In genomic region chr9:129865668-129866320, GRCh38 we compare ENCODE assay signal across 19 cellular contexts. TPM values are rescaled to one million over a fixed set of nuclear protein-coding genes. Genes with fewer than 3 reads are reported as not detected.
DNase-seq lines count a peak whose midpoint lies in the region; ATAC-seq, FAIRE-seq and TF ChIP-seq lines count a peak whose summit lies in the region.
"Had no signal": no experiment of that assay in that cellular context is flagged by ENCODE, and none has a peak within 500 bp of the region (broad histone marks: within the 10 kb centered on the region; RNA-seq: fewer than 3 reads in every experiment).

No MANE protein-coding gene starts in this region.

- peaks cover 69% of the 10 kb centered on the region for H3K4me1 Mint-ChIP-seq in T-helper 2 cell treated with Interferon-gamma antibody and Interleukin-4, amounts not matched to agents 5 μg/mL and 100 μg/mL, for 36 hours (ENCODE audit: low read depth)
- H3K4me1 Mint-ChIP-seq in natural killer cell treated with Interleukin-12 subunit alpha and Interleukin-12 subunit beta and Interleukin-15 and Interleukin-18, amount 100 ng/mL, for 72 hours (ENCODE audit: low read depth in 2 of 2), result peaks cover 41 to 47% of the 10 kb centered on the region in 2 donors

- no peaks in the 10 kb centered on the region for H3K27me3 Mint-ChIP-seq in T-helper 2 cell treated with Interferon-gamma antibody and Interleukin-4, amounts not matched to agents 5 μg/mL and 100 μg/mL, for 36 hours (ENCODE audit: low read depth)
- H3K27me3 Mint-ChIP-seq in natural killer cell treated with Interleukin-12 subunit alpha and Interleukin-12 subunit beta and Interleukin-15 and Interleukin-18, amount 100 ng/mL, for 72 hours, result no peaks in the 10 kb centered on the region
- H3K27me3 Mint-ChIP-seq: progenitor cell of endocrine pancreas had no signal

- ATAC-seq in activated naive CD4-positive, alpha-beta T cell treated with anti-CD3 and anti-CD28 coated beads, Interleukin-2, amount 50 U/mL, for 72 hours, result no peak
- no peak for ATAC-seq in natural killer cell treated with Interleukin-12 subunit alpha and Interleukin-12 subunit beta and Interleukin-15 and Interleukin-18, amount 100 ng/mL, for 72 hours
- ATAC-seq: activated T-cell treated with anti-CD3 and anti-CD28 coated beads, Interleukin-2, amount 50 U/mL, for 4 hours had no signal

- no peak for DNase-seq in T-helper 2 cell treated with Interferon-gamma antibody and Interleukin-4, amounts not matched to agents 5 μg/mL and 100 μg/mL, for 36 hours (ENCODE audit: low spot score)
- DNase-seq in T-helper 2 cell, result no peak
- DNase-seq in GM12891 (ENCODE audit: insufficient read length, low spot score), result no peak
- DNase-seq in activated naive CD4-positive, alpha-beta T cell treated with anti-CD3 and anti-CD28 coated beads, Interleukin-2, amount 50 U/mL, for 72 hours (ENCODE audit: low spot score in 2 of 2), result no peak
- no peak for DNase-seq in natural killer cell treated with Interleukin-12 subunit alpha and Interleukin-12 subunit beta and Interleukin-15 and Interleukin-18, amount 100 ng/mL, for 72 hours (ENCODE audit: low spot score)
- DNase-seq in SIG-M5 treated with dmso at 0.1 percent for 504 hours (lab: John Stamatoyannopoulos, UW; ENCODE audit: unreplicated experiment), result no peak
- DNase-seq in amniotic stem cell (lab: John Stamatoyannopoulos, UW), result no peak
- DNase-seq in cortex of kidney (lab: John Stamatoyannopoulos, UW), result no peak
- DNase-seq: 8988T; activated T-cell treated with anti-CD3 and anti-CD28 coated beads, Interleukin-2, amount 50 U/mL, for 4 hours; cerebellar nuclear complex; DMS53; NCI-H146; NCI-H748 treated with DMSO at 0.1 percent for 48 hours; SJCRH30; testis had no signal

- H3K9me3 Mint-ChIP-seq in T-helper 2 cell treated with Interferon-gamma antibody and Interleukin-4, amounts not matched to agents 5 μg/mL and 100 μg/mL, for 36 hours, result no peaks in the 10 kb centered on the region
- no peaks in the 10 kb centered on the region for H3K9me3 Mint-ChIP-seq in activated naive CD4-positive, alpha-beta T cell treated with anti-CD3 and anti-CD28 coated beads, Interleukin-2, amount 50 U/mL, for 72 hours
- no peaks in the 10 kb centered on the region for H3K9me3 Mint-ChIP-seq in natural killer cell treated with Interleukin-12 subunit alpha and Interleukin-12 subunit beta and Interleukin-15 and Interleukin-18, amount 100 ng/mL, for 72 hours
- H3K9me3 Mint-ChIP-seq: activated T-cell treated with anti-CD3 and anti-CD28 coated beads, Interleukin-2, amount 50 U/mL, for 4 hours had no signal

- peak overlapping the region; percentile 63 for H3K4me3 Mint-ChIP-seq in T-helper 2 cell treated with Interferon-gamma antibody and Interleukin-4, amounts not matched to agents 5 μg/mL and 100 μg/mL, for 36 hours
- no peak overlapping the region for H3K4me3 Mint-ChIP-seq in natural killer cell treated with Interleukin-12 subunit alpha and Interleukin-12 subunit beta and Interleukin-15 and Interleukin-18, amount 100 ng/mL, for 72 hours
- H3K4me3 Mint-ChIP-seq: activated T-cell treated with anti-CD3 and anti-CD28 coated beads, Interleukin-2, amount 50 U/mL, for 4 hours had no signal

- no peak for TF ChIP-seq POLR2A in GM12891 (IDR thresholded peaks at IDR 0.05; ENCODE audit: low read depth, low read length)

- peak overlapping the region; percentile 93 for H3K27ac Mint-ChIP-seq in T-helper 2 cell treated with Interferon-gamma antibody and Interleukin-4, amounts not matched to agents 5 μg/mL and 100 μg/mL, for 36 hours
- H3K27ac Mint-ChIP-seq in activated naive CD4-positive, alpha-beta T cell treated with anti-CD3 and anti-CD28 coated beads, Interleukin-2, amount 50 U/mL, for 72 hours, result peak overlapping the region; percentile 89 to 94
- peak overlapping the region; percentile 51 to 82 for H3K27ac Mint-ChIP-seq in natural killer cell treated with Interleukin-12 subunit alpha and Interleukin-12 subunit beta and Interleukin-15 and Interleukin-18, amount 100 ng/mL, for 72 hours
- H3K27ac Mint-ChIP-seq: progenitor cell of endocrine pancreas had no signal

- H3K36me3 Mint-ChIP-seq in T-helper 2 cell treated with Interferon-gamma antibody and Interleukin-4, amounts not matched to agents 5 μg/mL and 100 μg/mL, for 36 hours (ENCODE audit: low read depth), result peaks cover 65% of the 10 kb centered on the region
- peaks cover 33 to 42% of the 10 kb centered on the region in 2 donors for H3K36me3 Mint-ChIP-seq in activated naive CD4-positive, alpha-beta T cell treated with anti-CD3 and anti-CD28 coated beads, Interleukin-2, amount 50 U/mL, for 72 hours
- H3K36me3 Mint-ChIP-seq in natural killer cell treated with Interleukin-12 subunit alpha and Interleukin-12 subunit beta and Interleukin-15 and Interleukin-18, amount 100 ng/mL, for 72 hours, result peaks cover 10% of the 10 kb centered on the region

- FAIRE-seq in GM12891 (lab: Jason Lieb, UNC), result no peak
- FAIRE-seq: HTR-8/SVneo, islet of Langerhans had no signal

TF ChIP-seq in GM12891, 5 proteins besides CTCF, POLR2A, EP300 and RAD21:
- TF ChIP-seq SPI1 (IDR thresholded peaks at IDR 0.05; ENCODE audit: low read depth, low read length), result 0 out of 2 replicates have a peak, but pooled peaks have one; percentile 35
- TF ChIP-seq POU2F2 (IDR thresholded peaks at IDR 0.05; ENCODE audit: low read depth, low read length), result no peak

RNA-seq across cellular contexts. Expression of gene USP20, which starts 30.5 kb away (rescaled TPM):
- polyA plus RNA-seq in GM12891 (2012; ENCODE audit: low read depth, missing spikeins), result 13.4 TPM
- total RNA-seq in activated naive CD4-positive, alpha-beta T cell treated with anti-CD3 and anti-CD28 coated beads, Interleukin-2, amount 50 U/mL, for 72 hours, result 10 to 100 TPM; 50.7 to 58.5 TPM
- total RNA-seq in natural killer cell treated with Interleukin-12 subunit alpha and Interleukin-12 subunit beta and Interleukin-15 and Interleukin-18, amount 100 ng/mL, for 72 hours, result 10 to 100 TPM; 34.7 to 44.3 TPM

RNA-seq across cellular contexts. Expression of gene C9orf78, which starts 30.7 kb away (rescaled TPM):
- 27.4 TPM for polyA plus RNA-seq in GM12891 (2012; ENCODE audit: low read depth, missing spikeins)
- 10 to 100 TPM; 43.9 to 58.4 TPM for total RNA-seq in activated naive CD4-positive, alpha-beta T cell treated with anti-CD3 and anti-CD28 coated beads, Interleukin-2, amount 50 U/mL, for 72 hours
- total RNA-seq in natural killer cell treated with Interleukin-12 subunit alpha and Interleukin-12 subunit beta and Interleukin-15 and Interleukin-18, amount 100 ng/mL, for 72 hours, result 10 to 100 TPM; 39.8 to 65.3 TPM

RNA-seq across cellular contexts. Expression of gene TOR1A, which starts 41.9 kb away (rescaled TPM):
- polyA plus RNA-seq in GM12891 (2012; ENCODE audit: low read depth, missing spikeins), result 27.1 TPM
- 10 to 100 TPM; 33.4 to 48.6 TPM for total RNA-seq in activated naive CD4-positive, alpha-beta T cell treated with anti-CD3 and anti-CD28 coated beads, Interleukin-2, amount 50 U/mL, for 72 hours
- 10 to 100 TPM; 53.5 to 54.7 TPM for total RNA-seq in natural killer cell treated with Interleukin-12 subunit alpha and Interleukin-12 subunit beta and Interleukin-15 and Interleukin-18, amount 100 ng/mL, for 72 hours
